ENCODE assay signal across 9 cellular contexts in genomic region chr3:57060089-57060829, GRCh38. TPM values are rescaled to one million over a fixed set of nuclear protein-coding genes. Genes with fewer than 3 reads are reported as not detected.
DNase-seq lines count a peak whose midpoint lies in the region; ATAC-seq and TF ChIP-seq lines count a peak whose summit lies in the region.
"Had no signal": no experiment of that assay in that cellular context is flagged by ENCODE, and none has a peak within 500 bp of the region (broad histone marks: within the 10 kb centered on the region; RNA-seq: fewer than 3 reads in every experiment).

Gene SPATA12, plus strand, starts transcription at chr3:57060664. Its CDS starts 13,031 bp downstream, at chr3:57073695.

- H3K4me3 ChIP-seq in astrocyte of the cerebellum (ENCODE audit: low read depth, low read length) = no peak within 1 kb of the TSS
- no peak within 1 kb of the TSS for H3K4me3 ChIP-seq in skeletal muscle cell (ENCODE audit: low read depth, low read length)

- peaks cover 0 to 2% (median 0%) of the 10 kb centered on the region in 7 donors for H3K9me3 Mint-ChIP-seq in CD14-positive monocyte
- H3K9me3 Mint-ChIP-seq: natural killer cell had no signal

- TF ChIP-seq CTCF in CD14-positive monocyte (IDR thresholded peaks at IDR 0.05) (no peak), astrocyte of the cerebellum (IDR thresholded peaks at IDR 0.05; ENCODE audit: low read depth, low read length, missing control alignments) (no peak)

- H3K27ac Mint-ChIP-seq in CD14-positive monocyte = peak within 1 kb of the TSS; percentile 84 to 96 (median 93)
- H3K27ac Mint-ChIP-seq: natural killer cell had no signal

- H3K4me1 Mint-ChIP-seq in CD14-positive monocyte = peaks cover 57% of the 10 kb centered on the region

- peak; percentile 80 for TF ChIP-seq EP300 in Ishikawa (IDR thresholded peaks at IDR 0.05; ENCODE audit: borderline replicate concordance)

- in situ Hi-C loops in astrocyte of the cerebellum (cut with HindIII; ENCODE audit: low sequenced_read_pairs) = no loop called here

- DNase-seq in CD14-positive monocyte (ENCODE audit: low spot score) (peak; percentile 91), astrocyte of the cerebellum (ENCODE audit: low read depth) (peak; percentile 72), iPS DF 19.7 (ENCODE audit: low read depth, low spot score) (peak; percentile 94), skeletal muscle cell (ENCODE audit: low read depth) (peak; percentile 52), cerebellar cortex (ENCODE audit: low spot score) (no peak)
- DNase-seq in activated CD8-positive, alpha-beta memory T cell treated with anti-CD3 and anti-CD28 coated beads for 24 hours = no peak
- DNase-seq: natural killer cell had no signal

- no peak; the same call in none of the 2 replicates for TF ChIP-seq RAD21 in Ishikawa (IDR thresholded peaks at IDR 0.05; ENCODE audit: low read depth)

- peaks cover 0 to 6% of the 10 kb centered on the region in 2 donors for H3K36me3 Mint-ChIP-seq in CD14-positive monocyte
- H3K36me3 Mint-ChIP-seq: natural killer cell had no signal

- ATAC-seq in HG02840 (IDR thresholded peaks at IDR 0.05; ENCODE audit: low FRiP score, unreplicated experiment) = no peak

- H3K4me3 Mint-ChIP-seq in CD14-positive monocyte = peak within 1 kb of the TSS; percentile 6 to 67
- H3K4me3 Mint-ChIP-seq: natural killer cell had no signal

- H3K27me3 Mint-ChIP-seq in CD14-positive monocyte (ENCODE audit: low read depth in 3 of 3) = peaks cover 2 to 3% (median 3%) of the 10 kb centered on the region in 3 donors

- intact Hi-C loops in CD14-positive monocyte (cut with micrococcal nuclease) = no loop called here

TF ChIP-seq in Ishikawa, 13 proteins besides CTCF, POLR2A, EP300 and RAD21:
- TF ChIP-seq TCF12 (IDR thresholded peaks at IDR 0.05; ENCODE audit: low read depth) (peak; percentile 84), REST (IDR thresholded peaks at IDR 0.05; ENCODE audit: low read depth) (no peak), NFIC (IDR thresholded peaks at IDR 0.05) (peak; percentile 54), USF1 (IDR thresholded peaks at IDR 0.05) (peak; percentile 93), ZBTB7A (IDR thresholded peaks at IDR 0.05; ENCODE audit: low read depth) (peak; percentile 73), TEAD4 (IDR thresholded peaks at IDR 0.05) (no peak; the same call in 1 of the 2 replicates), YY1 (IDR thresholded peaks at IDR 0.05; ENCODE audit: low read depth) (no peak), CEBPB (IDR thresholded peaks at IDR 0.05) (no peak), MAX (IDR thresholded peaks at IDR 0.05) (peak; percentile 71), TAF1 (IDR thresholded peaks at IDR 0.05; ENCODE audit: low read depth) (no peak), EGR1 (IDR thresholded peaks at IDR 0.05) (no peak), CREB1 (IDR thresholded peaks at IDR 0.05; ENCODE audit: low read depth) (no peak), FOXM1 (IDR thresholded peaks at IDR 0.05; ENCODE audit: borderline replicate concordance, low read depth) (peak; percentile 35; the same call in 1 of the 2 replicates)

RNA-seq across cellular contexts. Expression of gene SPATA12, which starts in this region (rescaled TPM):
- polyA plus RNA-seq in CD14-positive monocyte = under 1 TPM; 0.10 to 0.16 TPM

Comparison
In these comparisons a context has a peak if more than half of its experiments do, and no peak if none do; other contexts are left out.
1. Peak in DNase-seq in CD14-positive monocyte; RNA of the gene not detected or under 1 TPM.
2. DNase-seq: peak in astrocyte of the cerebellum (single experiment), iPS DF 19.7 (single experiment) and skeletal muscle cell (single experiment); none in activated CD8-positive, alpha-beta memory T cell treated with anti-CD3 and anti-CD28 coated beads for 24 hours (single experiment) and cerebellar cortex (single experiment).